Comparison of ENCODE assay signal across 11 cellular contexts in genomic region chr17:66713533-66714042, GRCh38.
DNase-seq lines count a peak whose midpoint lies in the region; ATAC-seq and TF ChIP-seq lines count a peak whose summit lies in the region.
"Had no signal": no experiment of that assay in that cellular context is flagged by ENCODE, and none has a peak within 500 bp of the region (broad histone marks: within the 10 kb centered on the region; RNA-seq: fewer than 3 reads in every experiment).

No MANE protein-coding gene starts in this region.

- H3K36me3 ChIP-seq in trophoblast cell (ENCODE audit: control insufficient read depth in 1 of 2, insufficient read depth in 2 of 2, low read length in 2 of 2), result no peaks in the 10 kb centered on the region
- H3K36me3 ChIP-seq: stomach had no signal

- H3K23ac ChIP-seq in trophoblast cell (ENCODE audit: low read length), result no peak overlapping the region

- no peak overlapping the region for H3K4me3 ChIP-seq in dorsolateral prefrontal cortex
- H3K4me3 ChIP-seq in trophoblast cell (ENCODE audit: low read depth, low read length), result no peak overlapping the region
- H3K4me3 ChIP-seq: coronary artery, stomach had no signal

- H3K79me1 ChIP-seq in trophoblast cell (ENCODE audit: low read length), result no peaks in the 10 kb centered on the region

- H3K9me3 ChIP-seq in trophoblast cell (ENCODE audit: insufficient read depth, low read depth, low read length), result peaks cover 2% of the 10 kb centered on the region
- H3K9me3 ChIP-seq: stomach had no signal

- H2AFZ ChIP-seq in trophoblast cell (ENCODE audit: insufficient read depth, low read length, poor library complexity), result no peak overlapping the region

- no peaks in the 10 kb centered on the region for H3K36me3 Mint-ChIP-seq in mesothelial cell of epicardium
- H3K36me3 Mint-ChIP-seq: memory B cell had no signal

- H3K4me1 ChIP-seq in trophoblast cell (ENCODE audit: control insufficient read depth in 1 of 2, insufficient read depth in 2 of 2, low read length in 2 of 2), result no peaks in the 10 kb centered on the region

- WGBS in trophoblast cell (ENCODE audit: extremely low coverage, insufficient coverage, insufficient read length), result no CpG with 5 or more reads among the region's 6 CpGs

- H3K4me1 Mint-ChIP-seq in mesothelial cell of epicardium, result peaks cover 21% of the 10 kb centered on the region
- H3K4me1 Mint-ChIP-seq: memory B cell had no signal

- H4K91ac ChIP-seq in trophoblast cell (ENCODE audit: low read depth, low read length), result no peak overlapping the region

- no peaks in the 10 kb centered on the region for H3K79me2 ChIP-seq in trophoblast cell (ENCODE audit: control insufficient read depth, insufficient read depth, low read length, poor library complexity)

- TF ChIP-seq CTCF in GM10248 (IDR thresholded peaks at IDR 0.05; ENCODE audit: control extremely low read depth, extremely low read depth, low read depth, missing control alignments) (no peak), dorsolateral prefrontal cortex (IDR thresholded peaks at IDR 0.05 in 54 of 56, conservative IDR thresholded peaks at IDR 0.05 in 2 of 56; ENCODE audit: low read depth in 1 of 56, partially characterized antibody in 56 of 56) (no peak), mesothelial cell of epicardium (IDR thresholded peaks at IDR 0.05; ENCODE audit: unreplicated experiment) (no peak)

- ATAC-seq in GM19351 (IDR thresholded peaks at IDR 0.05; ENCODE audit: unreplicated experiment) (peak; percentile 80), HG03159 (IDR thresholded peaks at IDR 0.05; ENCODE audit: unreplicated experiment) (peak; percentile 76)

- H3K27ac ChIP-seq in dorsolateral prefrontal cortex (peak overlapping the region in 50 of 59 donors; percentile 15 to 96 (median 81)), substantia nigra (ENCODE audit: low read depth, low read length, poor library complexity, severe bottlenecking) (no peak overlapping the region), trophoblast cell (ENCODE audit: low read depth, low read length) (no peak overlapping the region)
- H3K27ac ChIP-seq: coronary artery had no signal

- H4K8ac ChIP-seq in trophoblast cell (ENCODE audit: low read depth, low read length), result no peak overlapping the region

- no peaks in the 10 kb centered on the region for H3K27me3 ChIP-seq in dorsolateral prefrontal cortex
- no peaks in the 10 kb centered on the region for H3K27me3 ChIP-seq in trophoblast cell (ENCODE audit: insufficient read depth, low read length)
- H3K27me3 ChIP-seq: stomach had no signal

- no peak overlapping the region for H2AK5ac ChIP-seq in trophoblast cell (ENCODE audit: low read length)

- H3K9me3 Mint-ChIP-seq in mesothelial cell of epicardium, result no peaks in the 10 kb centered on the region
- H3K9me3 Mint-ChIP-seq: memory B cell had no signal

- no peaks in the 10 kb centered on the region for H3K27me3 Mint-ChIP-seq in mesothelial cell of epicardium (ENCODE audit: low read depth)

- H2BK120ac ChIP-seq in trophoblast cell (ENCODE audit: insufficient read depth, low read length, poor library complexity), result no peak overlapping the region

- H3K4me2 ChIP-seq in trophoblast cell (ENCODE audit: low read length), result no peak overlapping the region

- no peak overlapping the region for H3K4me3 Mint-ChIP-seq in mesothelial cell of epicardium
- H3K4me3 Mint-ChIP-seq: memory B cell had no signal

- H2BK5ac ChIP-seq in trophoblast cell (ENCODE audit: low read depth, low read length, poor library complexity), result no peak overlapping the region

- no peak overlapping the region for H2BK12ac ChIP-seq in trophoblast cell (ENCODE audit: low read length)

- DNase-seq in GM10248 (ENCODE audit: extremely low spot score) (peak; percentile 75), dorsolateral prefrontal cortex (no peak), substantia nigra (lab: John Stamatoyannopoulos, UW) (no peak), mesothelial cell of epicardium (ENCODE audit: low spot score in 2 of 2, unreplicated experiment in 2 of 2) (no peak), trophoblast cell (no peak), Ammon's horn (ENCODE audit: low spot score) (no peak)
- DNase-seq: stomach had no signal

- intact Hi-C loops in dorsolateral prefrontal cortex (cut with DNase I), result loop anchor here in 1 of 2 donors (10.0 kb wide), 1 partner anchor 441 kb away; no protein-coding TSS in a partner anchor

- no peak overlapping the region for H3K14ac ChIP-seq in trophoblast cell (ENCODE audit: low read length)

- CTCF ChIA-PET in GM10248 (lab: Yijun Ruan, JAX), result interaction anchor here (1.3 to 2.2 kb wide), 6 partner anchors 9 to 268 kb away, joined by 3 to 8 read pairs (median 4); no protein-coding TSS in a partner anchor

- POLR2A ChIA-PET in GM10248 (lab: Yijun Ruan, JAX), result no interaction called here

- H3K18ac ChIP-seq in trophoblast cell (ENCODE audit: low read length), result no peak overlapping the region

- no peak overlapping the region for H4K12ac ChIP-seq in trophoblast cell (ENCODE audit: low read depth, low read length)

- no peak overlapping the region for H3K27ac Mint-ChIP-seq in mesothelial cell of epicardium
- H3K27ac Mint-ChIP-seq: memory B cell had no signal

- no peak overlapping the region for H3K4ac ChIP-seq in trophoblast cell (ENCODE audit: low read depth, low read length)

- H3K9ac ChIP-seq in trophoblast cell (ENCODE audit: low read length), result no peak overlapping the region

Comparison
In these comparisons a context has a peak if more than half of its experiments do, and no peak if none do; other contexts are left out.
1. H3K27ac ChIP-seq: peak in dorsolateral prefrontal cortex (50 of 59); none in substantia nigra (single experiment) and trophoblast cell (single experiment).